ENCODE assay signal across 16 cellular contexts in the genomic region with DNA sequence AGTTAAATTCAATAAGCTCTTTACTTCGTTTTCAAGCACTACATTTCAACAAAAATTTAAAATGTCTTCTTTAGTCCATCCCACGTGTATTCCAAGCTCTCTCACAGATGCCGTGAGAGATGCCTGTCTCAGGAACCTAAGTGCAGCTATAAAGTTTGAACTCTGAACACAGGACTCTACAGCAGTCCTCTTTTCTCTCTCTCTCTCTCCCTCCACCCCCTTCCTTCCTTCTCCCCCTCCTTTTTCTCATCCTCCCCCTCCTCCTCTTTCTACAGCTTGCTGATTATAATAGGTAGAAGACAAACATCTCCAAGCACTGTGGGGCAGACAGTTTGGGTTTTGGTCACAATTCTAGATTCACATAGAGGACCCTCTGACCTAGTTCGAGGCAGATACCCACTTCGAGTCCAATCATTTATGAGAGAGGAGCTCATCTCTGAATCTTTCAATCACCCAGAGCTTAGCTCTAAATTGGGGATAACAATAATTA. TPM values are rescaled to one million over a fixed set of nuclear protein-coding genes. Genes with fewer than 3 reads are reported as not detected.
DNase-seq lines count a peak whose midpoint lies in the region; ATAC-seq and TF ChIP-seq lines count a peak whose summit lies in the region.
"Had no signal": no experiment of that assay in that cellular context is flagged by ENCODE, and none has a peak within 500 bp of the region (broad histone marks: within the 10 kb centered on the region; RNA-seq: fewer than 3 reads in every experiment).

No MANE protein-coding gene starts in this region.

- no peaks in the 10 kb centered on the region for H3K9me3 Mint-ChIP-seq in GM23338
- H3K9me3 Mint-ChIP-seq: CD8-positive, alpha-beta T cell; H9 had no signal

- H3K27me3 ChIP-seq in GM23338 (ENCODE audit: insufficient read depth) (no peaks in the 10 kb centered on the region), fibroblast of lung (ENCODE audit: control insufficient read depth, insufficient read depth, low read length) (peaks cover under 1% of the 10 kb centered on the region), smooth muscle cell (ENCODE audit: low read depth) (no peaks in the 10 kb centered on the region), mesenchymal stem cell (ENCODE audit: control insufficient read depth in 1 of 2, insufficient read depth in 1 of 2, low read length in 2 of 2) (no peaks in the 10 kb centered on the region)
- H3K27me3 ChIP-seq: BLaER1 had no signal

- peak overlapping the region in 1 of 2 experiments; percentile 32 for H3K14ac ChIP-seq in mesenchymal stem cell (ENCODE audit: low read length in 2 of 2)

- no peak overlapping the region for H3K9ac ChIP-seq in fibroblast of lung (ENCODE audit: insufficient read depth, low read length)
- H3K9ac ChIP-seq in smooth muscle cell (ENCODE audit: low read depth) = no peak overlapping the region
- no peak overlapping the region for H3K9ac ChIP-seq in mesenchymal stem cell (ENCODE audit: low read length)
- H3K9ac ChIP-seq: BLaER1 had no signal

- no peak overlapping the region for H2AK5ac ChIP-seq in mesenchymal stem cell (ENCODE audit: low read length, severe bottlenecking)

- no peaks in the 10 kb centered on the region for H3F3A ChIP-seq in GM23338 (replicated peaks; ENCODE audit: low read depth)
- no peaks in the 10 kb centered on the region for H3F3A ChIP-seq in smooth muscle cell (ENCODE audit: low read depth)

- H3K36me3 ChIP-seq in GM23338 (ENCODE audit: insufficient read depth) = no peaks in the 10 kb centered on the region
- no peaks in the 10 kb centered on the region for H3K36me3 ChIP-seq in HEK293 (ENCODE audit: control insufficient read depth in 2 of 2, insufficient read depth in 1 of 2, low read length in 2 of 2)
- H3K36me3 ChIP-seq in fibroblast of lung (ENCODE audit: control insufficient read depth, insufficient read depth, low read length) = no peaks in the 10 kb centered on the region
- no peaks in the 10 kb centered on the region for H3K36me3 ChIP-seq in smooth muscle cell (ENCODE audit: low read depth)
- H3K36me3 ChIP-seq in mesenchymal stem cell (ENCODE audit: control insufficient read depth in 1 of 2, insufficient read depth in 2 of 2, low read depth in 1 of 2, low read length in 2 of 2) = no peaks in the 10 kb centered on the region
- H3K36me3 ChIP-seq: BLaER1 had no signal

- WGBS in smooth muscle cell (ENCODE audit: low lambda C conversion rate) = 57% methylated on average over 5 of the region's 5 CpGs
- whole genome bisulfite sequencing in mesenchymal stem cell = 50% methylated on average over 4 of the region's 5 CpGs

- no peak for DNase-seq in GM23338 (ENCODE audit: low spot score)
- DNase-seq in fibroblast of lung (ENCODE audit: low read depth in 2 of 2) = no peak
- no peak for DNase-seq in smooth muscle cell (lab: John Stamatoyannopoulos, UW; ENCODE audit: unreplicated experiment)
- DNase-seq in NCI-H748 (lab: John Stamatoyannopoulos, UW; ENCODE audit: unreplicated experiment) = no peak
- DNase-seq in mesenchymal stem cell = no peak
- DNase-seq: Caco-2; CD4-positive, CD25-positive, alpha-beta regulatory T cell; CD8-positive, alpha-beta T cell; DMS153; DND-41; H9 had no signal

- no peak overlapping the region for H2BK15ac ChIP-seq in mesenchymal stem cell (ENCODE audit: low read depth, poor library complexity, severe bottlenecking)

- no peak overlapping the region for H4K8ac ChIP-seq in mesenchymal stem cell (ENCODE audit: low read length)

- H4K91ac ChIP-seq in mesenchymal stem cell (ENCODE audit: low read length) = no peak overlapping the region

- ATAC-seq in GM23338 = peak; percentile 38; the same call in 2 of the 3 replicates
- ATAC-seq: CD8-positive, alpha-beta T cell; HCT116 had no signal

- no peaks in the 10 kb centered on the region for H3K4me1 ChIP-seq in GM23338 (ENCODE audit: insufficient read depth)
- no peaks in the 10 kb centered on the region for H3K4me1 ChIP-seq in HEK293 (ENCODE audit: control insufficient read depth, insufficient read depth, low read length)
- H3K4me1 ChIP-seq in fibroblast of lung (ENCODE audit: control insufficient read depth, extremely low read depth, insufficient read depth, low read length) = no peaks in the 10 kb centered on the region
- no peaks in the 10 kb centered on the region for H3K4me1 ChIP-seq in smooth muscle cell (ENCODE audit: low read depth)
- no peaks in the 10 kb centered on the region for H3K4me1 ChIP-seq in mesenchymal stem cell (ENCODE audit: control insufficient read depth, insufficient read depth, low read depth, low read length)
- H3K4me1 ChIP-seq: BLaER1, Caco-2 had no signal

- H2BK12ac ChIP-seq in mesenchymal stem cell (ENCODE audit: low read length in 2 of 2) = no peak overlapping the region

- peaks cover 10% of the 10 kb centered on the region for H3K4me1 Mint-ChIP-seq in GM23338
- H3K4me1 Mint-ChIP-seq: B cell; CD4-positive, CD25-positive, alpha-beta regulatory T cell had no signal

- 0 out of 2 replicates have a peak overlapping the region, but pooled peaks have one; percentile 41 for H3K4me2 ChIP-seq in GM23338
- no peak overlapping the region for H3K4me2 ChIP-seq in fibroblast of lung (ENCODE audit: extremely low read depth, insufficient read depth, low read length)
- no peak overlapping the region for H3K4me2 ChIP-seq in smooth muscle cell
- no peak overlapping the region for H3K4me2 ChIP-seq in mesenchymal stem cell (ENCODE audit: low read length, poor library complexity, severe bottlenecking)
- H3K4me2 ChIP-seq: BLaER1 had no signal

- H3K27ac Mint-ChIP-seq in GM23338 = no peak overlapping the region
- H3K27ac Mint-ChIP-seq: B cell; CD4-positive, CD25-positive, alpha-beta regulatory T cell; CD8-positive, alpha-beta T cell; H9 had no signal

- H3K4me3 Mint-ChIP-seq in GM23338 = no peak overlapping the region
- H3K4me3 Mint-ChIP-seq: B cell; CD4-positive, CD25-positive, alpha-beta regulatory T cell; CD8-positive, alpha-beta T cell; H9 had no signal

- no peaks in the 10 kb centered on the region for H3K36me3 Mint-ChIP-seq in GM23338 (ENCODE audit: low read depth)
- H3K36me3 Mint-ChIP-seq: CD4-positive, CD25-positive, alpha-beta regulatory T cell; CD8-positive, alpha-beta T cell had no signal

- POLR2A ChIA-PET in HEK293 (lab: Yijun Ruan, JAX) = no interaction called here

- CTCF ChIA-PET in HEK293 (lab: Yijun Ruan, JAX) = interaction anchor here (1.2 kb wide), 1 partner anchor 195 kb away, joined by 4 read pairs; no protein-coding TSS in a partner anchor

- no peaks in the 10 kb centered on the region for H3K9me3 ChIP-seq in HEK293 (ENCODE audit: control insufficient read depth, insufficient read depth, low read depth, low read length)
- no peaks in the 10 kb centered on the region for H3K9me3 ChIP-seq in fibroblast of lung (ENCODE audit: control insufficient read depth, insufficient read depth, low read depth, low read length)
- H3K9me3 ChIP-seq in smooth muscle cell (replicated peaks; ENCODE audit: low read depth) = no peaks in the 10 kb centered on the region
- H3K9me3 ChIP-seq in mesenchymal stem cell (ENCODE audit: control insufficient read depth, low read length) = no peaks in the 10 kb centered on the region
- H3K9me3 ChIP-seq: BLaER1, Caco-2 had no signal

- H2BK5ac ChIP-seq in mesenchymal stem cell (ENCODE audit: low read depth, low read length, poor library complexity, severe bottlenecking) = no peak overlapping the region

- H3K18ac ChIP-seq in mesenchymal stem cell (ENCODE audit: low read depth in 1 of 2, low read length in 2 of 2) = no peak overlapping the region

- H3K27ac ChIP-seq in GM23338 (ENCODE audit: low read depth) (no peak overlapping the region), HEK293 (ENCODE audit: extremely low read depth, low read depth, low read length) (no peak overlapping the region), fibroblast of lung (ENCODE audit: insufficient read depth, low read length) (no peak overlapping the region), smooth muscle cell (ENCODE audit: low read depth) (no peak overlapping the region), mesenchymal stem cell (ENCODE audit: low read length, poor library complexity, severe bottlenecking) (no peak overlapping the region)
- H3K27ac ChIP-seq: BLaER1, C4-2B had no signal

- TF ChIP-seq CTCF in GM23338 (conservative IDR thresholded peaks at IDR 0.05; ENCODE audit: low read depth in 2 of 2) (no peak), HEK293 (tag by site-specific recombination; IDR thresholded peaks at IDR 0.05) (no peak), fibroblast of lung (conservative IDR thresholded peaks at IDR 0.05 in 1 of 2, IDR thresholded peaks at IDR 0.05 in 1 of 2; ENCODE audit: low read depth in 1 of 2, low read length in 2 of 2) (no peak), smooth muscle cell (IDR thresholded peaks at IDR 0.05; ENCODE audit: borderline replicate concordance, insufficient read depth, poor library complexity, severe bottlenecking) (no peak)

- no peak overlapping the region for H2BK120ac ChIP-seq in mesenchymal stem cell (ENCODE audit: low read depth, low read length)

- no peaks in the 10 kb centered on the region for H4K20me1 ChIP-seq in GM23338 (replicated peaks; ENCODE audit: insufficient read depth)
- no peaks in the 10 kb centered on the region for H4K20me1 ChIP-seq in fibroblast of lung (ENCODE audit: control insufficient read depth, extremely low read depth, insufficient read depth, low read length)
- H4K20me1 ChIP-seq in smooth muscle cell (ENCODE audit: low read depth) = no peaks in the 10 kb centered on the region
- H4K20me1 ChIP-seq: BLaER1 had no signal

- no peak overlapping the region for H3K23ac ChIP-seq in mesenchymal stem cell (ENCODE audit: low read length in 2 of 2)

- peaks cover 3% of the 10 kb centered on the region for H3K27me3 Mint-ChIP-seq in GM23338 (ENCODE audit: insufficient read depth, low read depth, poor library complexity)

- H2AFZ ChIP-seq in GM23338 (peak overlapping the region; percentile 73; the same call in 1 of the 2 replicates), fibroblast of lung (ENCODE audit: low read length) (peak overlapping the region; percentile 6), smooth muscle cell (ENCODE audit: low read depth) (peak overlapping the region; percentile 41), mesenchymal stem cell (ENCODE audit: low read depth, low read length) (no peak overlapping the region)

- no peak overlapping the region for H3K4ac ChIP-seq in mesenchymal stem cell (ENCODE audit: low read depth in 1 of 2, low read length in 2 of 2)

- no peaks in the 10 kb centered on the region for H3K79me2 ChIP-seq in GM23338 (replicated peaks; ENCODE audit: insufficient read depth)
- H3K79me2 ChIP-seq in fibroblast of lung (ENCODE audit: control insufficient read depth, insufficient read depth, low read length) = no peaks in the 10 kb centered on the region
- H3K79me2 ChIP-seq in smooth muscle cell (ENCODE audit: low read depth) = no peaks in the 10 kb centered on the region

- H3K4me3 ChIP-seq in GM23338 (no peak overlapping the region), HEK293 (ENCODE audit: low read depth, low read length) (no peak overlapping the region), fibroblast of lung (replicated peaks in 1 of 4; ENCODE audit: control extremely low read depth in 1 of 4, insufficient read depth in 1 of 4, low read depth in 3 of 4, low read length in 4 of 4) (no peak overlapping the region), smooth muscle cell (no peak overlapping the region), mesenchymal stem cell (ENCODE audit: insufficient read depth in 1 of 2, low read depth in 1 of 2, low read length in 2 of 2) (no peak overlapping the region)
- H3K4me3 ChIP-seq: BLaER1 had no signal

- no peaks in the 10 kb centered on the region for H3K79me1 ChIP-seq in mesenchymal stem cell (replicated peaks; ENCODE audit: low read length, poor library complexity, severe bottlenecking)

- no peaks in the 10 kb centered on the region for H3K9me2 ChIP-seq in GM23338 (ENCODE audit: insufficient read depth)

RNA-seq across cellular contexts. Expression of a gene that starts 31.5 kb away (rescaled TPM):
- total RNA-seq in GM23338 (2014; rRNA removed; shearing (Covaris generic)) = 0.49 and 0.58 TPM in 2 replicates
- polyA plus RNA-seq in GM23338 (2016; fragmentation: Nextera tagmentation; extraction: Ambion mirVana) (0.23 TPM in 1 of 2 replicates, not detected in the other), fibroblast of lung (3.8 and 5.1 TPM in 2 replicates), smooth muscle cell (1.3 and 3.4 TPM in 2 replicates)
- total RNA-seq in fibroblast of lung (3.1 and 14.0 TPM in 2 replicates), smooth muscle cell (4.8 and 5.4 TPM in 2 replicates)
- 2.8 and 4.1 TPM in 2 replicates for polyA plus RNA-seq in fibroblast of lung (2012)
- polyA minus RNA-seq in fibroblast of lung (ENCODE audit: low replicate concordance) = 2.1 and 5.4 TPM in 2 replicates
- 11.5 TPM for polyA plus RNA-seq in mesenchymal stem cell (2013, experiment 1 of 2)
- polyA plus RNA-seq in mesenchymal stem cell (2013, experiment 2 of 2) = 11.2 TPM
- polyA plus RNA-seq: CD4-positive, CD25-positive, alpha-beta regulatory T cell had no signal
